10 cellular contexts compared by ENCODE assay signal in genomic region chr4:87530868-87531267, GRCh38. TPM values are rescaled to one million over a fixed set of nuclear protein-coding genes. Genes with fewer than 3 reads are reported as not detected.
DNase-seq lines count a peak whose midpoint lies in the region; ATAC-seq, FAIRE-seq and TF ChIP-seq lines count a peak whose summit lies in the region.
"Had no signal": no experiment of that assay in that cellular context is flagged by ENCODE, and none has a peak within 500 bp of the region (broad histone marks: within the 10 kb centered on the region; RNA-seq: fewer than 3 reads in every experiment).

No MANE protein-coding gene starts in this region.

- H3K27ac ChIP-seq in astrocyte (ENCODE audit: low read depth, low read length) (no peak overlapping the region), heart left ventricle (peak overlapping the region; percentile 74 to 93 (median 84)), A673 (ENCODE audit: low read depth, low read length, poor library complexity, severe bottlenecking) (no peak overlapping the region)

- 4 to 20% (median 6%) methylated on average over 4 of the region's 4 CpGs for WGBS in heart left ventricle, 4 donors

- peaks cover 2% of the 10 kb centered on the region for H3K9me3 Mint-ChIP-seq in astrocyte (ENCODE audit: unreplicated experiment)

- CTCF ChIA-PET in A673 (lab: Charles Lee) = no interaction called here

- H3K9me3 ChIP-seq in astrocyte (ENCODE audit: insufficient read depth, low read depth, low read length) (no peaks in the 10 kb centered on the region), heart left ventricle (peaks cover 0 to 5% (median 0%) of the 10 kb centered on the region in 12 donors), A673 (ENCODE audit: low read depth, low read length, poor library complexity, severe bottlenecking) (no peaks in the 10 kb centered on the region)

- no TSS peak for BruUV-seq in A673 (replicated peaks; lab: Mats Ljungman, UMichigan)

- H3K4me1 ChIP-seq in astrocyte (ENCODE audit: insufficient read depth, low read length) (no peaks in the 10 kb centered on the region), heart left ventricle (peaks cover 0 to 37% (median 24%) of the 10 kb centered on the region in 12 donors), A673 (ENCODE audit: insufficient read depth, low read length, poor library complexity, severe bottlenecking) (peaks cover 50% of the 10 kb centered on the region)

- H3K27ac Mint-ChIP-seq in astrocyte (ENCODE audit: unreplicated experiment) = no peak overlapping the region
- H3K27ac Mint-ChIP-seq: naive B cell had no signal

- TF ChIP-seq CTCF in AG10803 (conservative IDR thresholded peaks at IDR 0.05; ENCODE audit: low read length) = no peak
- no peak for TF ChIP-seq CTCF in astrocyte (IDR thresholded peaks at IDR 0.05; ENCODE audit: insufficient read depth, low read depth, low read length)
- no peak for TF ChIP-seq CTCF in heart left ventricle (IDR thresholded peaks at IDR 0.05)
- TF ChIP-seq CTCF in A673 (conservative IDR thresholded peaks at IDR 0.05; ENCODE audit: low read depth, low read length) = no peak

- no peak overlapping the region for H3K4me2 ChIP-seq in astrocyte (ENCODE audit: low read length)

- POLR2A ChIA-PET in A673 (lab: Charles Lee; ENCODE audit: low non-redundant PET) = no interaction called here

- no peak for FAIRE-seq in astrocyte (lab: Jason Lieb, UNC)

- no peak overlapping the region for H3K4me3 Mint-ChIP-seq in astrocyte (ENCODE audit: unreplicated experiment)
- H3K4me3 Mint-ChIP-seq: naive B cell had no signal

- H3K4me1 Mint-ChIP-seq in astrocyte (ENCODE audit: low read depth, unreplicated experiment) = peaks cover 1% of the 10 kb centered on the region

- H3K36me3 ChIP-seq in astrocyte (ENCODE audit: insufficient read depth, low read length) (no peaks in the 10 kb centered on the region), heart left ventricle (no peaks in the 10 kb centered on the region), A673 (ENCODE audit: insufficient read depth, low read length, poor library complexity, severe bottlenecking) (no peaks in the 10 kb centered on the region)

- H3K27me3 ChIP-seq in astrocyte (ENCODE audit: insufficient read depth, low read length) (no peaks in the 10 kb centered on the region), heart left ventricle (no peaks in the 10 kb centered on the region), A673 (replicated peaks; ENCODE audit: insufficient read depth, low read depth, low read length, poor library complexity) (no peaks in the 10 kb centered on the region)

- DNase-seq in AG10803 (ENCODE audit: low read depth) (peak; percentile 84), astrocyte (ENCODE audit: low read depth) (peak; percentile 60), heart left ventricle (peak; percentile 64 to 86 (median 78)), posterior vena cava (ENCODE audit: low spot score) (peak; percentile 83), T-helper 2 cell (no peak), A673 (ENCODE audit: low spot score) (no peak)
- DNase-seq: naive B cell had no signal

- no peak overlapping the region for H3K9ac ChIP-seq in astrocyte (ENCODE audit: low read length)

- peak; percentile 90 to 96 (median 92) for ATAC-seq in heart left ventricle
- ATAC-seq in GM21447 (IDR thresholded peaks at IDR 0.05; ENCODE audit: unreplicated experiment) = no peak
- ATAC-seq in HG02840 (IDR thresholded peaks at IDR 0.05; ENCODE audit: low FRiP score, unreplicated experiment) = no peak

- H2AFZ ChIP-seq in astrocyte (ENCODE audit: low read depth, low read length) = no peak overlapping the region

- H3K27me3 Mint-ChIP-seq in astrocyte (ENCODE audit: low read depth, unreplicated experiment) = no peaks in the 10 kb centered on the region
- H3K27me3 Mint-ChIP-seq: naive B cell had no signal

- peaks cover under 1% of the 10 kb centered on the region for H3K36me3 Mint-ChIP-seq in astrocyte (ENCODE audit: low read depth, unreplicated experiment)
- H3K36me3 Mint-ChIP-seq: naive B cell had no signal

- intact Hi-C loops in heart left ventricle (cut with DNase I) (loop anchor here in 2 of 10 donors (5.0 to 10.0 kb wide), 2 partner anchors 109 to 146 kb away; partner anchors contain the start of gene NUDT9 (in 1 of the 2)), posterior vena cava (cut with DNase I) (no loop called here), A673 (cut with micrococcal nuclease; ENCODE audit: unreplicated experiment) (no loop called here)

- TF ChIP-seq POLR2A in heart left ventricle (IDR thresholded peaks at IDR 0.05) = peak in 1 of 2 donors; percentile 56

- H4K20me1 ChIP-seq in astrocyte (ENCODE audit: insufficient read depth, low read length) = no peaks in the 10 kb centered on the region

- H3K79me2 ChIP-seq in astrocyte (ENCODE audit: insufficient read depth, low read length) = no peaks in the 10 kb centered on the region

- H3K4me3 ChIP-seq in AG10803 (ENCODE audit: low read length) = no peak overlapping the region
- no peak overlapping the region for H3K4me3 ChIP-seq in astrocyte (ENCODE audit: insufficient read depth, low read depth, low read length)
- peak overlapping the region in 9 of 12 donors; percentile 49 to 64 (median 61) for H3K4me3 ChIP-seq in heart left ventricle
- H3K4me3 ChIP-seq in A673 (ENCODE audit: low read depth, low read length, poor library complexity, severe bottlenecking) = no peak overlapping the region

RNA-seq across cellular contexts. Expression of gene SPARCL1, which starts 1.7 kb away (rescaled TPM):
- total RNA-seq in astrocyte = 0.25 and 0.34 TPM in 2 replicates
- total RNA-seq in heart left ventricle = 100 to 1,000 TPM; 163 to 829 (median 250) TPM
- polyA plus RNA-seq in heart left ventricle = 100 to 1,000 TPM; 215 to 400 TPM
- 100 to 1,000 TPM; 836 to 868 TPM for total RNA-seq in posterior vena cava
- total RNA-seq in A673 (2021) = 1.1 and 1.8 TPM in 2 replicates
- polyA plus RNA-seq: BJ had no signal

Comparison
In these comparisons a context has a peak if more than half of its experiments do, and no peak if none do; other contexts are left out.
1. DNase-seq: peak in AG10803 (single experiment), astrocyte (single experiment), heart left ventricle (5 of 5) and posterior vena cava (single experiment); none in T-helper 2 cell (0 of 5) and A673 (single experiment).
2. H3K4me3 ChIP-seq: peak in heart left ventricle (9 of 12); none in AG10803 (single experiment), astrocyte (single experiment) and A673 (single experiment).
3. H3K27ac ChIP-seq: peak in heart left ventricle (12 of 12); none in astrocyte (single experiment) and A673 (single experiment).
4. ATAC-seq: peak in heart left ventricle (4 of 4); none in GM21447 (single experiment) and HG02840 (single experiment).
5. RNA of gene SPARCL1, which starts 1.7 kb away (total RNA-seq): 836 to 868 TPM in posterior vena cava and 163 to 829 TPM in heart left ventricle; 1.1 to 1.8 TPM in A673 and 0.25 to 0.34 TPM in astrocyte; every median in the first group is over 10 times any median in the second.